In genomic region chr20:16748058-16748457, GRCh38 we compare ENCODE assay signal across 38 cellular contexts. TPM values are rescaled to one million over a fixed set of nuclear protein-coding genes. Genes with fewer than 3 reads are reported as not detected.
"Had no signal": no experiment of that assay in that cellular context is flagged by ENCODE, and none has a peak within 500 bp of the region (broad histone marks: within the 10 kb centered on the region; RNA-seq: fewer than 3 reads in every experiment).

Gene OTOR (plus strand): TSS chr20:16748358. CDS start chr20:16748402, 44 bp downstream.

- H3K9me3 ChIP-seq: adrenal gland, body of pancreas, colonic mucosa, esophagus squamous epithelium, gastroesophageal sphincter had no signal

- H3K36me3 ChIP-seq: adrenal gland, colonic mucosa, esophagus squamous epithelium had no signal

- DNase-seq: activated CD4-positive, alpha-beta memory T cell treated with anti-CD3 and anti-CD28 coated beads for 36 hours; activated CD4-positive, alpha-beta T cell treated with anti-CD3 and anti-CD28 coated beads for 36 hours; activated CD4-positive, alpha-beta T cell treated with anti-CD3 and anti-CD28 coated beads, Interleukin-2, amount 10 ng/mL, durations not matched to agents 24 days and 14 days; activated CD4-positive, CD25-positive, alpha-beta regulatory T cell; activated CD4-positive, CD25-positive, alpha-beta regulatory T cell treated with anti-CD3 and anti-CD28 coated beads, Interleukin-2, amount 50 U/mL, for 72 hours; activated CD8-positive, alpha-beta memory T cell treated with anti-CD3 and anti-CD28 coated beads, Interleukin-2, amount 10 ng/mL, durations not matched to agents 7 days and 5 days; activated CD8-positive, alpha-beta memory T cell treated with anti-CD3 and anti-CD28 coated beads, Interleukin-2, amount 50 U/mL, for 4 hours; activated CD8-positive, alpha-beta T cell treated with anti-CD3 and anti-CD28 coated beads, Interleukin-2, amount 10 ng/mL, durations not matched to agents 7 days and 5 days; activated effector memory CD4-positive, alpha-beta T cell treated with anti-CD3 and anti-CD28 coated beads, Interleukin-2, amount 50 U/mL, for 16 hours; activated naive CD4-positive, alpha-beta T cell treated with anti-CD3 and anti-CD28 coated beads for 36 hours; activated naive CD8-positive, alpha-beta T cell treated with anti-CD3 and anti-CD28 coated beads for 36 hours; activated naive CD8-positive, alpha-beta T cell treated with anti-CD3 and anti-CD28 coated beads, Interleukin-2, amount 50 U/mL, for 24 hours; activated T-cell treated with anti-CD3 and anti-CD28 coated beads, Interleukin-2, amount 50 U/mL, for 1 hour; activated T-cell treated with anti-CD3 and anti-CD28 coated beads, Interleukin-2, amount 50 U/mL, for 48 hours; adrenal gland; amygdala; aorta; body of pancreas; central memory CD4-positive, alpha-beta T cell; cerebellar nuclear complex; colonic mucosa; effector CD8-positive, alpha-beta T cell; esophagus squamous epithelium; foreskin melanocyte; T-helper 2 cell had no signal

- H3K27me3 ChIP-seq: body of pancreas, colonic mucosa had no signal

- ATAC-seq: activated CD4-positive, alpha-beta T cell treated with anti-CD3 and anti-CD28 coated beads for 36 hours; activated CD8-positive, alpha-beta memory T cell treated with anti-CD3 and anti-CD28 coated beads, Interleukin-2, amount 10 ng/mL, durations not matched to agents 7 days and 5 days; activated CD8-positive, alpha-beta T cell treated with anti-CD3 and anti-CD28 coated beads, Interleukin-2, amount 10 ng/mL, durations not matched to agents 7 days and 5 days; activated naive CD8-positive, alpha-beta T cell treated with anti-CD3 and anti-CD28 coated beads, Interleukin-2, amount 50 U/mL, for 24 hours; body of pancreas; gastroesophageal sphincter had no signal

- H3K27ac ChIP-seq: adrenal gland, body of pancreas, colonic mucosa, epithelial cell of prostate, esophagus squamous epithelium, gastroesophageal sphincter had no signal

- H3K4me3 ChIP-seq: adrenal gland, body of pancreas, colonic mucosa, esophagus squamous epithelium, gastroesophageal sphincter had no signal

- FAIRE-seq: endometrium, endothelial cell of umbilical vein had no signal

- H3K4me1 ChIP-seq: adrenal gland, body of pancreas, colonic mucosa, esophagus squamous epithelium, gastroesophageal sphincter had no signal

RNA-seq across cellular contexts. Expression of gene OTOR, which starts in this region (rescaled TPM):
- total RNA-seq: activated CD4-positive, alpha-beta memory T cell treated with anti-CD3 and anti-CD28 coated beads for 36 hours; activated CD4-positive, alpha-beta T cell treated with anti-CD3 and anti-CD28 coated beads for 36 hours; activated CD4-positive, alpha-beta T cell treated with anti-CD3 and anti-CD28 coated beads, Interleukin-2, amount 10 ng/mL, durations not matched to agents 24 days and 14 days; activated CD8-positive, alpha-beta memory T cell treated with anti-CD3 and anti-CD28 coated beads for 36 hours; activated CD8-positive, alpha-beta memory T cell treated with anti-CD3 and anti-CD28 coated beads, Interleukin-2, amount 10 ng/mL, durations not matched to agents 7 days and 5 days; activated CD8-positive, alpha-beta T cell treated with anti-CD3 and anti-CD28 coated beads, Interleukin-2, amount 10 ng/mL, durations not matched to agents 7 days and 5 days; activated naive CD4-positive, alpha-beta T cell treated with anti-CD3 and anti-CD28 coated beads for 36 hours; activated naive CD8-positive, alpha-beta T cell treated with anti-CD3 and anti-CD28 coated beads for 36 hours; activated T-helper 1 cell treated with anti-CD3 and anti-CD28 coated beads, Interleukin-12 subunit alpha, Interleukin-12 subunit beta, Interleukin-2, Interleukin-4 antibody, amounts not matched to agents 30 ng/mL and 10 ng/mL and 1 ng/mL, durations not matched to agents 14 hours and 24 hours and 36 hours; activated T-helper 2 cell treated with anti-CD3 and anti-CD28 coated beads, Interferon-gamma antibody, Interleukin-2, Interleukin-4, amounts not matched to agents 10 μg/mL and 5 μg/mL and 100 μg/mL, durations not matched to agents 14 hours and 24 hours and 36 hours; adrenal gland; aorta; body of pancreas; colonic mucosa; dermis microvascular lymphatic vessel endothelial cell; endothelial cell of umbilical vein; esophagus squamous epithelium; fibroblast of lung; fibroblast of villous mesenchyme; gastroesophageal sphincter; glomerular endothelial cell; T-helper 1 cell treated with Interleukin-12 subunit alpha and Interleukin-12 subunit beta and Interleukin-4 antibody, amounts not matched to agents 30 ng/mL and 1 ng/mL, for 36 hours had no signal
- polyA plus RNA-seq: adrenal gland, aorta, endothelial cell of umbilical vein, esophagus, fibroblast of lung had no signal
